ENCODE assay signal across 25 cellular contexts in the genomic region with DNA sequence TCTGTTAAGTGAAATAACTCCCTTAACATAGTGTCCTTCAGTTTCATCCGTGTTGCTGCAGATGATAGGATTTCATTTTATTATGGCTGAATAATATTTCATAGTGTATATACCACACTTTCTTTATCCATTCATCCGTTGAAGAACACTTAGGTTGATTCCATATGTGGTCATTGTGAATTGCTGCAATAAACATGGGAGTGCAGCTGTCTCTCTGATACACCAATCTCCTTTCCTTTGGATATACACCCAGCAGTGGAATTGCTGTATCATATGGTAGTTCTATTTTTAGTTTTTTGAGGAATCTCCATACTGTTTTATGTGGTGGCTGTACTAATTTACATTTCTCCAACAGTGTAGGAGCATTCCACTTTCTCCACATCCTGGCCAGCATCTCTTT.
DNase-seq lines count a peak whose midpoint lies in the region; ATAC-seq and TF ChIP-seq lines count a peak whose summit lies in the region.
"Had no signal": no experiment of that assay in that cellular context is flagged by ENCODE, and none has a peak within 500 bp of the region (broad histone marks: within the 10 kb centered on the region; RNA-seq: fewer than 3 reads in every experiment).

No MANE protein-coding gene starts in this region.

- peak; percentile 50 for DNase-seq in EH (ENCODE audit: low read depth)
- peak; percentile 32 for DNase-seq in SW480 (ENCODE audit: low spot score)
- DNase-seq in chondrocyte (ENCODE audit: low spot score), result no peak
- DNase-seq in activated effector memory CD4-positive, alpha-beta T cell treated with anti-CD3 and anti-CD28 coated beads, Interleukin-2, amount 50 U/mL, for 16 hours, result no peak
- no peak for DNase-seq in prostate gland (ENCODE audit: low spot score)
- no peak for DNase-seq in NCI-H2081 (lab: John Stamatoyannopoulos, UW)
- DNase-seq: C1 segment of cervical spinal cord; CD4-positive, alpha-beta memory T cell; COR-L47; EL; GDM1; HCEC 1CT; MV-4-11; NCI-H1105; NCI-H1436 treated with DMSO at 0.1 percent for 48 hours; NCI-H2029; NCI-H2227 treated with DMSO at 0.1 percent for 48 hours; NCI-H526 treated with DMSO at 0.1 percent for 48 hours; PC-9 had no signal

- H3K27me3 Mint-ChIP-seq in chondrocyte (ENCODE audit: low read depth) (no peaks in the 10 kb centered on the region), nephron (ENCODE audit: low read depth) (no peaks in the 10 kb centered on the region)
- H3K27me3 Mint-ChIP-seq: CD4-positive, alpha-beta memory T cell had no signal

- H3K36me3 Mint-ChIP-seq in chondrocyte (ENCODE audit: low read depth) (peaks cover 30% of the 10 kb centered on the region), nephron (ENCODE audit: low read depth) (peaks cover 96% of the 10 kb centered on the region)

- no peak for TF ChIP-seq POLR2A in prostate gland (IDR thresholded peaks at IDR 0.05)

- H3K9me3 ChIP-seq in prostate gland, result no peaks in the 10 kb centered on the region
- H3K9me3 ChIP-seq: SJCRH30 had no signal

- intact Hi-C loops in prostate gland (cut with DNase I), result no loop called here

- no peak overlapping the region for H3K27ac ChIP-seq in prostate gland
- H3K27ac ChIP-seq: PC-9, SJCRH30 had no signal

- no peak overlapping the region for H3K4me3 ChIP-seq in prostate gland
- H3K4me3 ChIP-seq: GM12878, PC-9, SJCRH30 had no signal

- H3K27me3 ChIP-seq in prostate gland (replicated peaks; ENCODE audit: insufficient read depth), result no peaks in the 10 kb centered on the region
- H3K27me3 ChIP-seq: SJCRH30 had no signal

- 93% methylated on average over 2 of the region's 2 CpGs for WGBS in prostate gland

- TF ChIP-seq CTCF in chondrocyte (IDR thresholded peaks at IDR 0.05) (no peak), nephron (IDR thresholded peaks at IDR 0.05; ENCODE audit: unreplicated experiment in 3 of 3) (no peak), prostate gland (IDR thresholded peaks at IDR 0.05) (no peak)

- H3K27ac Mint-ChIP-seq in chondrocyte (ENCODE audit: unreplicated experiment) (peak overlapping the region; percentile 20), nephron (peak overlapping the region in 2 of 3 experiments; percentile 30 to 38)
- H3K27ac Mint-ChIP-seq: CD4-positive, alpha-beta memory T cell had no signal

- H3K36me3 ChIP-seq in prostate gland, result no peaks in the 10 kb centered on the region

- H3K9me3 Mint-ChIP-seq in chondrocyte (ENCODE audit: low read depth) (peaks cover 6% of the 10 kb centered on the region), nephron (peaks cover 42% of the 10 kb centered on the region)

- H3K4me1 ChIP-seq in prostate gland (replicated peaks), result no peaks in the 10 kb centered on the region
- H3K4me1 ChIP-seq: SJCRH30 had no signal

- H3K4me1 Mint-ChIP-seq in chondrocyte (ENCODE audit: low read depth) (peaks cover 8% of the 10 kb centered on the region), nephron (peaks cover 12% of the 10 kb centered on the region)

- no peak overlapping the region for H3K4me3 Mint-ChIP-seq in chondrocyte (ENCODE audit: unreplicated experiment)
- no peak overlapping the region for H3K4me3 Mint-ChIP-seq in nephron
- H3K4me3 Mint-ChIP-seq: CD4-positive, alpha-beta memory T cell had no signal

- no peak for ATAC-seq in GM21381 (IDR thresholded peaks at IDR 0.05; ENCODE audit: unreplicated experiment)
- ATAC-seq: GM12878, Right ventricle myocardium inferior, SK-N-SH treated with all-trans-retinoic acid at 6 μM for 48 hours had no signal

Comparison
In these comparisons a context has a peak if more than half of its experiments do, and no peak if none do; other contexts are left out.
1. DNase-seq: peak in EH (single experiment) and SW480 (single experiment); none in chondrocyte (single experiment), activated effector memory CD4-positive, alpha-beta T cell treated with anti-CD3 and anti-CD28 coated beads, Interleukin-2, amount 50 U/mL, for 16 hours (single experiment), prostate gland (single experiment) and NCI-H2081 (0 of 2).